Comparison of ENCODE assay signal across 1 cellular context in genomic region chr1:180563013-180563827, GRCh38.
TF ChIP-seq lines count a peak whose summit lies in the region.

No MANE protein-coding gene starts in this region.

TF ChIP-seq in HepG2, 621 proteins besides CTCF, POLR2A, EP300 and RAD21 (continued from another document):
- TF ChIP-seq E2F1 (CRISPR knock-in tag; IDR thresholded peaks at IDR 0.05): no peak
- no peak for TF ChIP-seq CENPX (CRISPR knock-in tag; IDR thresholded peaks at IDR 0.05)
- TF ChIP-seq ZMYM2 (CRISPR knock-in tag; IDR thresholded peaks at IDR 0.05): no peak
- no peak for TF ChIP-seq ZNF639 (CRISPR knock-in tag; conservative IDR thresholded peaks at IDR 0.05)
- no peak for TF ChIP-seq ZNF136 (CRISPR knock-in tag; IDR thresholded peaks at IDR 0.05; ENCODE audit: low read depth)
- TF ChIP-seq ATF7 (IDR thresholded peaks at IDR 0.05): no peak
- TF ChIP-seq ATF7 (CRISPR knock-in tag; IDR thresholded peaks at IDR 0.05): no peak
- no peak for TF ChIP-seq KLF12 (CRISPR knock-in tag; IDR thresholded peaks at IDR 0.05; ENCODE audit: borderline replicate concordance)
- TF ChIP-seq ZNF800 (CRISPR knock-in tag; IDR thresholded peaks at IDR 0.05): no peak
- no peak for TF ChIP-seq ZMYM3 (CRISPR knock-in tag; IDR thresholded peaks at IDR 0.05)
- TF ChIP-seq HOMEZ (CRISPR knock-in tag; IDR thresholded peaks at IDR 0.05; ENCODE audit: low read depth): no peak
- no peak for TF ChIP-seq ISL2 (CRISPR knock-in tag; IDR thresholded peaks at IDR 0.05)
- no peak for TF ChIP-seq ZNF615 (CRISPR knock-in tag; IDR thresholded peaks at IDR 0.05; ENCODE audit: borderline replicate concordance)
- TF ChIP-seq NFE2L2 (IDR thresholded peaks at IDR 0.05; ENCODE audit: low read length): peak; percentile 85
- TF ChIP-seq TCF7L2 (IDR thresholded peaks at IDR 0.05; ENCODE audit: low read depth, low read length): no peak
- no peak for TF ChIP-seq TBL1XR1 (IDR thresholded peaks at IDR 0.05; ENCODE audit: borderline replicate concordance, low read length, partially characterized antibody)
- no peak for TF ChIP-seq SUZ12 (IDR thresholded peaks at IDR 0.05; ENCODE audit: low read depth, low read length)
- no peak for TF ChIP-seq MYNN (CRISPR knock-in tag; IDR thresholded peaks at IDR 0.05; ENCODE audit: low read depth)
- TF ChIP-seq ARID4A (CRISPR knock-in tag; IDR thresholded peaks at IDR 0.05; ENCODE audit: borderline replicate concordance): no peak
- no peak for TF ChIP-seq ZNF121 (CRISPR knock-in tag; IDR thresholded peaks at IDR 0.05)
- TF ChIP-seq MAFK (conservative IDR thresholded peaks at IDR 0.05 in 1 of 2, IDR thresholded peaks at IDR 0.05 in 1 of 2; ENCODE audit: low read length in 2 of 2): peak in 1 of 2 experiments; percentile 43; a peak in 1 of 4 replicates
- TF ChIP-seq ZNF772 (CRISPR knock-in tag; IDR thresholded peaks at IDR 0.05): no peak
- TF ChIP-seq AKNA (CRISPR knock-in tag; IDR thresholded peaks at IDR 0.05; ENCODE audit: borderline replicate concordance): no peak
- no peak for TF ChIP-seq NRL (CRISPR knock-in tag; IDR thresholded peaks at IDR 0.05; ENCODE audit: borderline replicate concordance)
- TF ChIP-seq ZNF138 (CRISPR knock-in tag; IDR thresholded peaks at IDR 0.05; ENCODE audit: low read depth): no peak
- no peak for TF ChIP-seq EZH2 (conservative IDR thresholded peaks at IDR 0.05; ENCODE audit: low read depth, low read length)
- TF ChIP-seq MAFG (CRISPR knock-in tag; IDR thresholded peaks at IDR 0.05): 0 out of 2 replicates have a peak, but pooled peaks have one; percentile 15
- TF ChIP-seq ISX (CRISPR knock-in tag; conservative IDR thresholded peaks at IDR 0.05): no peak
- no peak for TF ChIP-seq HMGA1 (CRISPR knock-in tag; conservative IDR thresholded peaks at IDR 0.05)
- TF ChIP-seq ZNF337 (CRISPR knock-in tag; IDR thresholded peaks at IDR 0.05; ENCODE audit: borderline replicate concordance, low read depth): no peak
- TF ChIP-seq ZNF891 (CRISPR knock-in tag; IDR thresholded peaks at IDR 0.05): no peak
- TF ChIP-seq SALL1 (CRISPR knock-in tag; IDR thresholded peaks at IDR 0.05): no peak
- TF ChIP-seq MAFF (IDR thresholded peaks at IDR 0.05; ENCODE audit: low read depth, low read length): peak; percentile 26; the same call in 1 of the 2 replicates
- TF ChIP-seq NFE2 (CRISPR knock-in tag; IDR thresholded peaks at IDR 0.05): peak; percentile 91; the same call in 1 of the 2 replicates
